ENCODE assay signal across 1 cellular context in the genomic region with DNA sequence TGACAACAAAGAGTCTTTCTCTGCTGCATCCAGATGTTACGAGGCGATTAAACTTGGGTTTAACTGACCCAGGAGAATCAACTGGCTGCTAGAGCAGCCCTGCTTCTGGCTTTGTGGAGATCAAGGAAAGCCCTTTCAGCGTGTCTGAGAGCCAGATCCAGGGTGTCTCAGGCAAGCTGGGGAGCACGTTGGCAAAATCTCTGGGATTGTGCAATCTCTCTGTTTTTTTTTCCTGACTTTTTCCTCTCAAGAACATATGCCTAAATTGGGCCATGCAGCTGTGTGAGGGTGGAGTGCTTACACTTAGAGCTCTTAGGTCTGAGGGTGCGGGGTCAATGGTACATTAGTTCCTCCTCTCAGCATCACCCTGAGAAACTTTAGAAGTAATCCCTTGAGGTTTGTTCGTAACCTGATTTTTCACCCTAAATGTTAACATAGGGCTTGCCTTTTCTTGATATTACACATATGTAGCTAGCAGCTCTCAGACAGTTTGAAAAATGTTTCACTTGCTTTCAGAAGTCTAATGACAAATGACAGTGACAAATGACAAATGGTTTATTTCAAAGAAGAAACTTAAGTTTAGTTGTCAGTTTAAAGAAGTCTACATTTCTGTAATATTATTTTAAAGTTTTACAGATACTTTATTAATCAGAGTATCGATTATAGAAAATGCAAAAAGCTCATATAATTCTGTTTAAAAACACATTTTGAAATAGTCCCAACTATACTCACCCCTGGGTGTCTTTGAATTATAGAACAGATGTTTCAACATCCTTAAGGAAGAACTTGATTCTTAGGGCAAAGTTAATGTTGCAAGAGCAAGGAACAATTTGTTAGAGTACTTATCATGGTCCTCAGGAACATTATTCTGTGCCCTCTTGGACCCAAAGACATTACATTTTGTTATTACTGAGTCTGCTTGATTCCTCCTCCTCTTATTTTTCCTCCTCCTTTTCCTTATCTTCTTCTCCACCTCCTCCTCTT.
A peak's percentile ranks its signal among the peaks of the same experiment; 100 is the strongest.
TF ChIP-seq lines count a peak whose summit lies in the region.

No MANE protein-coding gene starts in this region.

TF ChIP-seq in K562, 482 proteins besides CTCF, POLR2A, EP300 and RAD21 (continued from another document):
- no peak for TF ChIP-seq DDX20 (tag; IDR thresholded peaks at IDR 0.05; ENCODE audit: low read depth)
- TF ChIP-seq, protein P1, sequence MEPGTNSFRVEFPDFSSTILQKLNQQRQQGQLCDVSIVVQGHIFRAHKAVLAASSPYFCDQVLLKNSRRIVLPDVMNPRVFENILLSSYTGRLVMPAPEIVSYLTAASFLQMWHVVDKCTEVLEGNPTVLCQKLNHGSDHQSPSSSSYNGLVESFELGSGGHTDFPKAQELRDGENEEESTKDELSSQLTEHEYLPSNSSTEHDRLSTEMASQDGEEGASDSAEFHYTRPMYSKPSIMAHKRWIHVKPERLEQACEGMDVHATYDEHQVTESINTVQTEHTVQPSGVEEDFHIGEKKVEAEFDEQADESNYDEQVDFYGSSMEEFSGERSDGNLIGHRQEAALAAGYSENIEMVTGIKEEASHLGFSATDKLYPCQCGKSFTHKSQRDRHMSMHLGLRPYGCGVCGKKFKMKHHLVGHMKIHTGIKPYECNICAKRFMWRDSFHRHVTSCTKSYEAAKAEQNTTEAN (CRISPR knock-in tag; IDR thresholded peaks at IDR 0.05): no peak
- TF ChIP-seq PML (IDR thresholded peaks at IDR 0.05; ENCODE audit: low read length): 0 out of 2 replicates have a peak, but pooled peaks have one; percentile 35
- no peak for TF ChIP-seq ZNF589 (CRISPR knock-in tag; IDR thresholded peaks at IDR 0.05; ENCODE audit: low read depth)
- TF ChIP-seq RBFOX2 (IDR thresholded peaks at IDR 0.05; ENCODE audit: low read depth, low read length): no peak
- no peak for TF ChIP-seq FOXM1 (IDR thresholded peaks at IDR 0.05; ENCODE audit: low read depth)
- no peak for TF ChIP-seq FOXM1 (CRISPR knock-in tag; IDR thresholded peaks at IDR 0.05; ENCODE audit: low read depth)
- peak in 1 of 2 experiments; percentile 30; a peak in 1 of 3 replicates for TF ChIP-seq CBX3 (IDR thresholded peaks at IDR 0.05; ENCODE audit: borderline replicate concordance in 1 of 2, low read length in 2 of 2)
- TF ChIP-seq, protein P2, sequence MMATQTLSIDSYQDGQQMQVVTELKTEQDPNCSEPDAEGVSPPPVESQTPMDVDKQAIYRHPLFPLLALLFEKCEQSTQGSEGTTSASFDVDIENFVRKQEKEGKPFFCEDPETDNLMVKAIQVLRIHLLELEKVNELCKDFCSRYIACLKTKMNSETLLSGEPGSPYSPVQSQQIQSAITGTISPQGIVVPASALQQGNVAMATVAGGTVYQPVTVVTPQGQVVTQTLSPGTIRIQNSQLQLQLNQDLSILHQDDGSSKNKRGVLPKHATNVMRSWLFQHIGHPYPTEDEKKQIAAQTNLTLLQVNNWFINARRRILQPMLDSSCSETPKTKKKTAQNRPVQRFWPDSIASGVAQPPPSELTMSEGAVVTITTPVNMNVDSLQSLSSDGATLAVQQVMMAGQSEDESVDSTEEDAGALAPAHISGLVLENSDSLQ (IDR thresholded peaks at IDR 0.05): peak; percentile 69
- TF ChIP-seq, protein P3, sequence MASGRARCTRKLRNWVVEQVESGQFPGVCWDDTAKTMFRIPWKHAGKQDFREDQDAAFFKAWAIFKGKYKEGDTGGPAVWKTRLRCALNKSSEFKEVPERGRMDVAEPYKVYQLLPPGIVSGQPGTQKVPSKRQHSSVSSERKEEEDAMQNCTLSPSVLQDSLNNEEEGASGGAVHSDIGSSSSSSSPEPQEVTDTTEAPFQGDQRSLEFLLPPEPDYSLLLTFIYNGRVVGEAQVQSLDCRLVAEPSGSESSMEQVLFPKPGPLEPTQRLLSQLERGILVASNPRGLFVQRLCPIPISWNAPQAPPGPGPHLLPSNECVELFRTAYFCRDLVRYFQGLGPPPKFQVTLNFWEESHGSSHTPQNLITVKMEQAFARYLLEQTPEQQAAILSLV (tag; IDR thresholded peaks at IDR 0.05): 0 out of 2 replicates have a peak, but pooled peaks have one; percentile 49
- peak; percentile 29; the same call in 1 of the 2 replicates for TF ChIP-seq TAL1 (IDR thresholded peaks at IDR 0.05)
- TF ChIP-seq PCBP1 (IDR thresholded peaks at IDR 0.05; ENCODE audit: low read depth, low read length, poor library complexity, severe bottlenecking): no peak
- TF ChIP-seq CBFA2T3 (IDR thresholded peaks at IDR 0.05): peak; percentile 69
- TF ChIP-seq, protein P4, sequence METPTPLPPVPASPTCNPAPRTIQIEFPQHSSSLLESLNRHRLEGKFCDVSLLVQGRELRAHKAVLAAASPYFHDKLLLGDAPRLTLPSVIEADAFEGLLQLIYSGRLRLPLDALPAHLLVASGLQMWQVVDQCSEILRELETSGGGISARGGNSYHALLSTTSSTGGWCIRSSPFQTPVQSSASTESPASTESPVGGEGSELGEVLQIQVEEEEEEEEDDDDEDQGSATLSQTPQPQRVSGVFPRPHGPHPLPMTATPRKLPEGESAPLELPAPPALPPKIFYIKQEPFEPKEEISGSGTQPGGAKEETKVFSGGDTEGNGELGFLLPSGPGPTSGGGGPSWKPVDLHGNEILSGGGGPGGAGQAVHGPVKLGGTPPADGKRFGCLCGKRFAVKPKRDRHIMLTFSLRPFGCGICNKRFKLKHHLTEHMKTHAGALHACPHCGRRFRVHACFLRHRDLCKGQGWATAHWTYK (CRISPR knock-in tag; IDR thresholded peaks at IDR 0.05): no peak
- TF ChIP-seq CSDE1 (IDR thresholded peaks at IDR 0.05): no peak
- TF ChIP-seq CBFA2T2 (conservative IDR thresholded peaks at IDR 0.05): peak; percentile 35
- no peak for TF ChIP-seq ZNF445 (CRISPR knock-in tag; IDR thresholded peaks at IDR 0.05; ENCODE audit: low read depth)
- TF ChIP-seq SOX6 (IDR thresholded peaks at IDR 0.05): 0 out of 2 replicates have a peak, but pooled peaks have one; percentile 39
- peak; percentile 66 for TF ChIP-seq TEAD4 (IDR thresholded peaks at IDR 0.05; ENCODE audit: low read length)
- no peak for TF ChIP-seq TEAD4 (CRISPR knock-in tag; IDR thresholded peaks at IDR 0.05; ENCODE audit: borderline replicate concordance)
- no peak for TF ChIP-seq HNRNPLL (IDR thresholded peaks at IDR 0.05; ENCODE audit: low read depth, low read length, poor library complexity, severe bottlenecking)
- TF ChIP-seq, protein P5, sequence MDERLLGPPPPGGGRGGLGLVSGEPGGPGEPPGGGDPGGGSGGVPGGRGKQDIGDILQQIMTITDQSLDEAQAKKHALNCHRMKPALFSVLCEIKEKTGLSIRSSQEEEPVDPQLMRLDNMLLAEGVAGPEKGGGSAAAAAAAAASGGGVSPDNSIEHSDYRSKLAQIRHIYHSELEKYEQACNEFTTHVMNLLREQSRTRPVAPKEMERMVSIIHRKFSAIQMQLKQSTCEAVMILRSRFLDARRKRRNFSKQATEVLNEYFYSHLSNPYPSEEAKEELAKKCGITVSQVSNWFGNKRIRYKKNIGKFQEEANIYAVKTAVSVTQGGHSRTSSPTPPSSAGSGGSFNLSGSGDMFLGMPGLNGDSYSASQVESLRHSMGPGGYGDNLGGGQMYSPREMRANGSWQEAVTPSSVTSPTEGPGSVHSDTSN (CRISPR knock-in tag; IDR thresholded peaks at IDR 0.05; ENCODE audit: low read depth): no peak
- TF ChIP-seq, protein P5 (tag; conservative IDR thresholded peaks at IDR 0.05; ENCODE audit: low read depth): 0 out of 2 replicates have a peak, but pooled peaks have one; percentile 34
- TF ChIP-seq STAT5A (IDR thresholded peaks at IDR 0.05; ENCODE audit: borderline replicate concordance, low read length): 0 out of 2 replicates have a peak, but pooled peaks have one; percentile 18
- TF ChIP-seq CEBPG (CRISPR knock-in tag; IDR thresholded peaks at IDR 0.05): no peak
- TF ChIP-seq CEBPG (tag; conservative IDR thresholded peaks at IDR 0.05 in 1 of 2, IDR thresholded peaks at IDR 0.05 in 1 of 2): 0 out of 4 replicates have a peak, but pooled peaks of 1 of the 2 experiments have one; percentile 25
TF ChIP-seq in K562: peak in this region for 16.
